In the genomic region with DNA sequence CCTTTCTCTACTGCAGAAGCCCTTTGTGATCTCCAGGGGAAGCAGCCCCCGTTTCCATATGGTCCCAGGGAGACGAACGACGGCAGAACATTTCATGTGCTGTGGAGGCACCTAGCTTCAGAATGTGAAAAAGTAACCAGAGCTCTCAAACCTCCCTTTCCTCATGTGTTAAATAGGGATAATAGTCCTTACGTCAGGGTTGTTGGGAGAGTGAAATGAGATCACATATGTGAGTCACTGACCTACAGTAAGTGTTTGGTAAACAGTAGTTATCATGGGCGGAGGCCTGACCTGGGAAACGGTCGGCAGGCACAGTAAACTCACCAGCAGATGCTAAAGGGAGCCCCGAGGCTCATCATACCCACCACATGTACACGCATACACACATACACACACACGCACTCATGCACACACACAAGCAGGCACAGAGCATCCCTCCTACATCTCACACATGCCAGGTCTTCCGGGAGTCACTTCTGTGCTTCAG, we compare ENCODE assay signal across 12 cellular contexts.
DNase-seq lines count a peak whose midpoint lies in the region; ATAC-seq and TF ChIP-seq lines count a peak whose summit lies in the region.
"Had no signal": no experiment of that assay in that cellular context is flagged by ENCODE, and none has a peak within 500 bp of the region (broad histone marks: within the 10 kb centered on the region; RNA-seq: fewer than 3 reads in every experiment).

No MANE protein-coding gene starts in this region.

- no peak overlapping the region for H3K9ac ChIP-seq in GM23248

- no peaks in the 10 kb centered on the region for H3K79me2 ChIP-seq in GM23248 (ENCODE audit: insufficient read depth)

- peak; percentile 54 for ATAC-seq in omental fat pad (ENCODE audit: low FRiP score)
- ATAC-seq: activated CD8-positive, alpha-beta memory T cell treated with anti-CD3 and anti-CD28 coated beads, Interleukin-2, amount 10 ng/mL, durations not matched to agents 7 days and 5 days; stimulated activated naive B cell treated with anti-CD40 and anti-IgM and Interleukin-4, amounts not matched to agents 10 μg/mL and 1 μg/mL and 100 μg/mL, for 72 hours had no signal

- no peak overlapping the region for H3K27ac ChIP-seq in GM23248

- no peak overlapping the region for H3K4me2 ChIP-seq in GM23248 (ENCODE audit: unreplicated experiment)

- H3F3A ChIP-seq in GM23248 (ENCODE audit: insufficient read depth): no peaks in the 10 kb centered on the region

- H3K4me3 ChIP-seq in GM23248: no peak overlapping the region

- H3K27me3 ChIP-seq in GM23248 (replicated peaks; ENCODE audit: insufficient read depth): no peaks in the 10 kb centered on the region

- DNase-seq in GM23248 (peak; percentile 79), NCI-H226 (peak; percentile 29), endothelial cell (ENCODE audit: low spot score) (no peak), omental fat pad (ENCODE audit: low spot score) (no peak), NCI-H1105 treated with DMSO at 0.1 percent for 48 hours (lab: John Stamatoyannopoulos, UW) (no peak), NCI-H82 treated with DMSO at 0.1 percent for 48 hours (lab: John Stamatoyannopoulos, UW; ENCODE audit: unreplicated experiment) (no peak), SKM-1 treated with dmso at 0.1 percent for 144 hours (lab: John Stamatoyannopoulos, UW; ENCODE audit: unreplicated experiment) (no peak), NOMO-1 treated with DMSO at 0.1 percent for 48 hours (lab: John Stamatoyannopoulos, UW; ENCODE audit: unreplicated experiment) (no peak)
- DNase-seq: activated CD8-positive, alpha-beta memory T cell treated with anti-CD3 and anti-CD28 coated beads, Interleukin-2, amount 10 ng/mL, durations not matched to agents 7 days and 5 days; central memory CD4-positive, alpha-beta T cell; right cardiac atrium; stimulated activated naive B cell treated with anti-CD40 and anti-IgM and Interleukin-4, amounts not matched to agents 10 μg/mL and 1 μg/mL and 100 μg/mL, for 72 hours had no signal

- H3K9me3 Mint-ChIP-seq in endothelial cell (ENCODE audit: unreplicated experiment): no peaks in the 10 kb centered on the region
- H3K9me3 Mint-ChIP-seq: stimulated activated naive B cell treated with anti-CD40 and anti-IgM and Interleukin-4, amounts not matched to agents 10 μg/mL and 1 μg/mL and 100 μg/mL, for 72 hours had no signal

- no peak overlapping the region for H2AFZ ChIP-seq in GM23248

- H3K4me3 Mint-ChIP-seq in endothelial cell (ENCODE audit: unreplicated experiment): no peak overlapping the region
- H3K4me3 Mint-ChIP-seq: activated CD8-positive, alpha-beta memory T cell treated with anti-CD3 and anti-CD28 coated beads, Interleukin-2, amount 10 ng/mL, durations not matched to agents 7 days and 5 days; stimulated activated naive B cell treated with anti-CD40 and anti-IgM and Interleukin-4, amounts not matched to agents 10 μg/mL and 1 μg/mL and 100 μg/mL, for 72 hours had no signal

- H3K27ac Mint-ChIP-seq in endothelial cell (ENCODE audit: unreplicated experiment): peak overlapping the region; percentile 80
- H3K27ac Mint-ChIP-seq: activated CD8-positive, alpha-beta memory T cell treated with anti-CD3 and anti-CD28 coated beads, Interleukin-2, amount 10 ng/mL, durations not matched to agents 7 days and 5 days; stimulated activated naive B cell treated with anti-CD40 and anti-IgM and Interleukin-4, amounts not matched to agents 10 μg/mL and 1 μg/mL and 100 μg/mL, for 72 hours had no signal

- H4K20me1 ChIP-seq in GM23248 (ENCODE audit: insufficient read depth): no peaks in the 10 kb centered on the region

- no peaks in the 10 kb centered on the region for H3K36me3 Mint-ChIP-seq in endothelial cell (ENCODE audit: low read depth, unreplicated experiment)
- H3K36me3 Mint-ChIP-seq: stimulated activated naive B cell treated with anti-CD40 and anti-IgM and Interleukin-4, amounts not matched to agents 10 μg/mL and 1 μg/mL and 100 μg/mL, for 72 hours had no signal

- H3K36me3 ChIP-seq in GM23248 (ENCODE audit: low read depth): no peaks in the 10 kb centered on the region

- H3K4me1 ChIP-seq in GM23248 (ENCODE audit: insufficient read depth): no peaks in the 10 kb centered on the region

- H3K9me2 ChIP-seq in GM23248 (ENCODE audit: insufficient read depth): no peaks in the 10 kb centered on the region

- H3K9me3 ChIP-seq in GM23248 (ENCODE audit: low read depth): no peaks in the 10 kb centered on the region

- in situ Hi-C loops in GM23248 (cut with MboI): loop anchor here (25.0 kb wide), 1 partner anchor 934 kb away; no protein-coding TSS in a partner anchor

- TF ChIP-seq CTCF in endothelial cell (IDR thresholded peaks at IDR 0.05; ENCODE audit: unreplicated experiment) (no peak), omental fat pad (IDR thresholded peaks at IDR 0.05) (no peak)

- WGBS in GM23248 (ENCODE audit: low coverage in 1 of 2, low lambda C conversion rate in 2 of 2, missing lambda C conversion rate in 2 of 2), 2 experiments: 51 to 54% methylated on average over 12 of the region's 12 CpGs

- H3K27me3 Mint-ChIP-seq in endothelial cell (ENCODE audit: unreplicated experiment): peaks cover 4% of the 10 kb centered on the region

- H3K4me1 Mint-ChIP-seq in endothelial cell (ENCODE audit: unreplicated experiment): peaks cover 27% of the 10 kb centered on the region

Comparison
In these comparisons a context has a peak if more than half of its experiments do, and no peak if none do; other contexts are left out.
1. DNase-seq: peak in GM23248 (single experiment) and NCI-H226 (single experiment); none in endothelial cell (single experiment), omental fat pad (single experiment), NCI-H1105 treated with DMSO at 0.1 percent for 48 hours (single experiment), NCI-H82 treated with DMSO at 0.1 percent for 48 hours (single experiment), SKM-1 treated with dmso at 0.1 percent for 144 hours (single experiment) and NOMO-1 treated with DMSO at 0.1 percent for 48 hours (single experiment).